Comparison of ENCODE assay signal across 9 cellular contexts in the genomic region with DNA sequence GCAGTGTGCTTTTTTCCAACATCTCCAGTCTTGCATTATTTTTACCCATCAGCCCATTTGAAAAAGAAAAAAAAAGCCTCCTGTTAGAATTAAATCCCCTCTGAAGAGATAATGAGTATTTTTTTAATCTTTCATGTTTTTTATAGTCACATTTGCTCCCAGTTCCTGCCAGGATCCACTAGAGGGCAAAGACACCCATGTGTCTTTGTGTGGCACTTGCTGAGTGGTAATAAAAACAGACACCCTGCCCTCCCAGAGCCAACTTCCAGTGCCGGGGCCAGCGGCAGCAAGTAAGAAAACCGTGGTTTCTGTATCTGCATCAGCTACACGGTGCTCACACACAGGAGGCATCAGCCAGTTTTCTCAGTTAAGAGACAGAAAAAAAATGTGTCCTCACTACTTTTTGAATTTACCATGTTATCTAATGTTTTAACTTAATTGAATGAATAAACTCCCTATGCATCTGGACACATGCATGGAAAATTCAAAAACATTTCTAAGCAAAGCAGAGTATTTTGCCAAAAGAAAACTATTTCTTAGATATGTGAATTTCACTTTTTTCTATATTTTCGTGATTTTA.
DNase-seq lines count a peak whose midpoint lies in the region; TF ChIP-seq lines count a peak whose summit lies in the region.
"Had no signal": no experiment of that assay in that cellular context is flagged by ENCODE, and none has a peak within 500 bp of the region (broad histone marks: within the 10 kb centered on the region; RNA-seq: fewer than 3 reads in every experiment).

No MANE protein-coding gene starts in this region.

- DNase-seq in GM03348 (ENCODE audit: low spot score) (peak; percentile 37), MM.1S (peak; percentile 79), dermis blood vessel endothelial cell (peak; percentile 25), progenitor cell of endocrine pancreas (ENCODE audit: low spot score, unreplicated experiment) (no peak), NCI-H2171 treated with DMSO at 0.1 percent for 48 hours (lab: John Stamatoyannopoulos, UW) (no peak), erythroblast (lab: John Stamatoyannopoulos, UW) (no peak), NCI-H345 treated with DMSO at 0.1 percent for 48 hours (lab: John Stamatoyannopoulos, UW; ENCODE audit: unreplicated experiment) (no peak)
- no peak for DNase-seq in activated CD8-positive, alpha-beta memory T cell treated with anti-CD3 and anti-CD28 coated beads, Interleukin-2, amount 50 U/mL, for 4 hours

- H3K27ac ChIP-seq in MM.1S (ENCODE audit: low read length), result no peak overlapping the region

- no peak overlapping the region for H2AFZ ChIP-seq in MM.1S (ENCODE audit: low read length)

- no peak overlapping the region for H3K27ac Mint-ChIP-seq in progenitor cell of endocrine pancreas
- H3K27ac Mint-ChIP-seq: dendritic cell treated with granulocyte-macrophage colony-stimulating factor and Interleukin-4, amounts not matched to agents 40 ng/mL and 50 ng/mL, for 4 days had no signal

- H3K4me3 ChIP-seq in MM.1S (ENCODE audit: low read length), result no peak overlapping the region

- 0 out of 2 replicates have a peak, but pooled peaks cover 3% of the 10 kb centered on the region for H3K4me1 ChIP-seq in MM.1S (ENCODE audit: low read length)

- H3F3A ChIP-seq in MM.1S (ENCODE audit: insufficient read depth, low read length), result no peaks in the 10 kb centered on the region

- no peak overlapping the region for H3K4me3 Mint-ChIP-seq in progenitor cell of endocrine pancreas (ENCODE audit: low read depth)
- H3K4me3 Mint-ChIP-seq: dendritic cell treated with granulocyte-macrophage colony-stimulating factor and Interleukin-4, amounts not matched to agents 40 ng/mL and 50 ng/mL, for 4 days had no signal

- no peaks in the 10 kb centered on the region for H3K79me2 ChIP-seq in MM.1S (ENCODE audit: low read length)

- TF ChIP-seq POLR2A in erythroblast (IDR thresholded peaks at IDR 0.05; ENCODE audit: low read length), result no peak

- H3K9me2 ChIP-seq in MM.1S (replicated peaks; ENCODE audit: insufficient read depth, low read length), result no peaks in the 10 kb centered on the region

- no peaks in the 10 kb centered on the region for H3K4me1 Mint-ChIP-seq in progenitor cell of endocrine pancreas (ENCODE audit: low read depth)

- no peaks in the 10 kb centered on the region for H3K36me3 ChIP-seq in MM.1S (replicated peaks; ENCODE audit: insufficient read depth, low read length)

- peak overlapping the region; percentile 28; the same call in 1 of the 2 replicates for H3K4me2 ChIP-seq in MM.1S (ENCODE audit: low read depth, low read length)

- no peaks in the 10 kb centered on the region for H3K36me3 Mint-ChIP-seq in progenitor cell of endocrine pancreas (ENCODE audit: insufficient read depth)

- H3K9me3 ChIP-seq in MM.1S (replicated peaks; ENCODE audit: insufficient read depth, low read length), result no peaks in the 10 kb centered on the region

- H3K9me3 Mint-ChIP-seq in progenitor cell of endocrine pancreas (ENCODE audit: low read depth), result no peaks in the 10 kb centered on the region
- H3K9me3 Mint-ChIP-seq: dendritic cell treated with granulocyte-macrophage colony-stimulating factor and Interleukin-4, amounts not matched to agents 40 ng/mL and 50 ng/mL, for 4 days had no signal

- H4K20me1 ChIP-seq in MM.1S (ENCODE audit: insufficient read depth, low read length), result no peaks in the 10 kb centered on the region

- H3K27me3 ChIP-seq in MM.1S (replicated peaks; ENCODE audit: insufficient read depth, low read length), result no peaks in the 10 kb centered on the region

- H3K27me3 Mint-ChIP-seq in progenitor cell of endocrine pancreas, result peaks cover 37% of the 10 kb centered on the region

- TF ChIP-seq CTCF in MM.1S (IDR thresholded peaks at IDR 0.05; ENCODE audit: low read length) (peak; percentile 58), progenitor cell of endocrine pancreas (IDR thresholded peaks at IDR 0.05; ENCODE audit: unreplicated experiment) (peak; percentile 31)

- no peak overlapping the region for H3K9ac ChIP-seq in MM.1S (ENCODE audit: low read length)

Comparison
In these comparisons a context has a peak if more than half of its experiments do, and no peak if none do; other contexts are left out.
1. DNase-seq: peak in GM03348 (single experiment), MM.1S (single experiment) and dermis blood vessel endothelial cell (single experiment); none in progenitor cell of endocrine pancreas (single experiment), NCI-H2171 treated with DMSO at 0.1 percent for 48 hours (single experiment), erythroblast (0 of 2), activated CD8-positive, alpha-beta memory T cell treated with anti-CD3 and anti-CD28 coated beads, Interleukin-2, amount 50 U/mL, for 4 hours (single experiment) and NCI-H345 treated with DMSO at 0.1 percent for 48 hours (single experiment).